ENCODE assay signal across 1 cellular context in genomic region chr20:63628246-63628975, GRCh38.
A peak's percentile ranks its signal among the peaks of the same experiment; 100 is the strongest.
TF ChIP-seq lines count a peak whose summit lies in the region.

No MANE protein-coding gene starts in this region.

TF ChIP-seq in A549, 52 proteins besides CTCF, POLR2A, EP300 and RAD21 (continued from another document):
- TF ChIP-seq HMGXB4 (CRISPR knock-in tag; IDR thresholded peaks at IDR 0.05; ENCODE audit: borderline replicate concordance) = peak; percentile 42; the same call in 1 of the 2 replicates
- peak; percentile 65 to 82; a peak in 4 of 5 replicates for TF ChIP-seq JUN (IDR thresholded peaks at IDR 0.05)
- TF ChIP-seq GATA3 (IDR thresholded peaks at IDR 0.05; ENCODE audit: borderline replicate concordance) = peak; percentile 27; the same call in 1 of the 2 replicates
- no peak for TF ChIP-seq CHD4 (IDR thresholded peaks at IDR 0.05; ENCODE audit: borderline replicate concordance)
- TF ChIP-seq TFCP2L1 (CRISPR knock-in tag; IDR thresholded peaks at IDR 0.05) = no peak
- TF ChIP-seq JUNB (IDR thresholded peaks at IDR 0.05) = no peak
- TF ChIP-seq POLR2AphosphoS2 (conservative IDR thresholded peaks at IDR 0.05; ENCODE audit: low read length) = no peak
- TF ChIP-seq RNF2 (IDR thresholded peaks at IDR 0.05; ENCODE audit: borderline replicate concordance, low read depth) = no peak
- 0 out of 2 replicates have a peak, but pooled peaks have one; percentile 42 for TF ChIP-seq ESRRA (IDR thresholded peaks at IDR 0.05; ENCODE audit: borderline replicate concordance, low read length)
- TF ChIP-seq CEBPB (IDR thresholded peaks at IDR 0.05) = peak; percentile 90 to 96
